ENCODE assay signal across 8 cellular contexts in genomic region chr3:123880998-123881561, GRCh38. TPM values are rescaled to one million over a fixed set of nuclear protein-coding genes. Genes with fewer than 3 reads are reported as not detected.
DNase-seq lines count a peak whose midpoint lies in the region; ATAC-seq and TF ChIP-seq lines count a peak whose summit lies in the region.

No MANE protein-coding gene starts in this region.

- H3K4me3 ChIP-seq in spleen: no peak overlapping the region
- H3K4me3 ChIP-seq in aorta (ENCODE audit: low read length in 2 of 2): no peak overlapping the region

- ATAC-seq in GM21390 (IDR thresholded peaks at IDR 0.05; ENCODE audit: unreplicated experiment) (no peak), aorta (ENCODE audit: low FRiP score) (no peak)

- TF ChIP-seq POLR2A in erythroblast (IDR thresholded peaks at IDR 0.05; ENCODE audit: low read length) (no peak), spleen (IDR thresholded peaks at IDR 0.05) (no peak)

- H3K27me3 ChIP-seq in spleen (replicated peaks in 1 of 7) (peaks cover 0 to 49% (median 13%) of the 10 kb centered on the region in 7 donors), aorta (ENCODE audit: control insufficient read depth in 1 of 2, insufficient read depth in 2 of 2, low read length in 1 of 2) (no peaks in the 10 kb centered on the region)

- H3K4me1 ChIP-seq in spleen (peaks cover 6 to 29% (median 16%) of the 10 kb centered on the region in 6 donors), aorta (ENCODE audit: control insufficient read depth in 1 of 2, insufficient read depth in 2 of 2, low read length in 2 of 2) (peaks cover 0 to 1% of the 10 kb centered on the region in 2 donors)

- H3K9me3 ChIP-seq in spleen (no peaks in the 10 kb centered on the region), aorta (ENCODE audit: control insufficient read depth, low read length) (no peaks in the 10 kb centered on the region)

- DNase-seq in NCI-H510A treated with DMSO at 0.1 percent for 48 hours (lab: John Stamatoyannopoulos, UW): peak; percentile 24
- DNase-seq in NCI-H510A (lab: John Stamatoyannopoulos, UW): no peak
- DNase-seq in NCI-H526 (lab: John Stamatoyannopoulos, UW): peak; percentile 28 to 61
- peak; percentile 3 for DNase-seq in erythroblast (lab: John Stamatoyannopoulos, UW)
- DNase-seq in spleen: no peak
- no peak for DNase-seq in aorta
- DNase-seq in MV-4-11 (lab: John Stamatoyannopoulos, UW): no peak

- WGBS in spleen, 5 donors: 69 to 82% (median 78%) methylated on average over 6 of the region's 6 CpGs
- 78 to 80% methylated on average over 6 of the region's 6 CpGs for WGBS in aorta, 2 donors

- H3K27ac ChIP-seq in spleen (no peak overlapping the region), aorta (ENCODE audit: low read depth in 1 of 2, low read length in 2 of 2) (peak overlapping the region in 1 of 2 donors; percentile 30)

- H3K36me3 ChIP-seq in spleen: no peaks in the 10 kb centered on the region
- H3K36me3 ChIP-seq in aorta (ENCODE audit: control insufficient read depth in 1 of 2, insufficient read depth in 2 of 2, low read length in 1 of 2): peaks cover 0 to 4% of the 10 kb centered on the region in 2 donors

- peak in 6 of 11 experiments; percentile 9 to 34 (median 28) for TF ChIP-seq CTCF in spleen (IDR thresholded peaks at IDR 0.05 in 8 of 11, conservative IDR thresholded peaks at IDR 0.05 in 3 of 11)

- intact Hi-C loops in spleen (cut with DNase I; ENCODE audit: low total_unique reads) (no loop called here), aorta (cut with DNase I) (loop anchor here (5.0 kb wide), 5 partner anchors 64 to 159 kb away; no protein-coding TSS in a partner anchor)

RNA-seq across cellular contexts. Expression of gene MYLK, which starts 3.1 kb away (rescaled TPM):
- 100 to 1,000 TPM; 117 to 343 (median 185) TPM for total RNA-seq in spleen
- 10 to 100 TPM; 11.1 to 23.2 (median 22.6) TPM for polyA plus RNA-seq in spleen
- total RNA-seq in aorta: 100 to 1,000 TPM; 484 to 786 TPM
- polyA plus RNA-seq in aorta: 100 to 1,000 TPM; 134 to 143 TPM

Comparison
In these comparisons a context has a peak if more than half of its experiments do, and no peak if none do; other contexts are left out.
1. DNase-seq: peak in NCI-H510A treated with DMSO at 0.1 percent for 48 hours (single experiment), NCI-H526 (2 of 2) and erythroblast (2 of 2); none in NCI-H510A (single experiment), spleen (single experiment), aorta (0 of 2) and MV-4-11 (single experiment).